26 cellular contexts compared by ENCODE assay signal in the genomic region with DNA sequence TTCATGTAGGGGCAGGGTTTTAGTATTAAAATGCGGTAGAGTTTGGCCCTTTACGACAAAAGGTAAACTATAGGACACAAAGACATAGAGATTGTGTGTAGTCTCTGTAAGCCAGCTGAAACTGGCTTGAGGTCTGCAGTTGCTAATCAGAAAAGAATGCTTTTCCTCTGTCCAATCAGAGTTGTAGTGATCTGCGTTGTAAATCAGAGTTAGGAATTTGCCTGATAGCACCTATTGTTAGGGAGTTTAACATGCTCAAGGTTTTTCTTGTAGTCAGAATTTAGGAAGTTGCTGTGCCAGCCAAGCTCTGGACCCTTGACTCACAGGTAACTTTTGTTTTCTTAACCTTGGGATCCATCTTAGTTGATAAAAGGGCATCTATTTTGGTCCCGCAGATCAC.
DNase-seq lines count a peak whose midpoint lies in the region; ATAC-seq and TF ChIP-seq lines count a peak whose summit lies in the region.
"Had no signal": no experiment of that assay in that cellular context is flagged by ENCODE, and none has a peak within 500 bp of the region (broad histone marks: within the 10 kb centered on the region; RNA-seq: fewer than 3 reads in every experiment).

No MANE protein-coding gene starts in this region.

- H2BK15ac ChIP-seq in IMR-90 (ENCODE audit: low read depth, low read length), result no peak overlapping the region

- no peak for TF ChIP-seq POLR2A in IMR-90 (IDR thresholded peaks at IDR 0.05; ENCODE audit: low read depth, low read length)

- H2AFZ ChIP-seq in IMR-90 (replicated peaks; ENCODE audit: low read length, poor library complexity) (no peak overlapping the region), smooth muscle cell (ENCODE audit: low read depth) (no peak overlapping the region)

- H4K20me1 ChIP-seq in IMR-90 (ENCODE audit: insufficient read depth, low read length) (no peaks in the 10 kb centered on the region), smooth muscle cell (ENCODE audit: low read depth) (no peaks in the 10 kb centered on the region)

- no peaks in the 10 kb centered on the region for H3K79me2 ChIP-seq in smooth muscle cell (ENCODE audit: low read depth)

- 90% methylated on average over 2 of the region's 4 CpGs; no CpG with 5 or more reads in 1 of the 2 experiments for WGBS in IMR-90 (ENCODE audit: extremely low coverage in 2 of 2, insufficient read length in 1 of 2), 2 experiments
- 62% methylated on average over 4 of the region's 4 CpGs for WGBS in smooth muscle cell (ENCODE audit: low lambda C conversion rate)

- no peak overlapping the region for H2BK5ac ChIP-seq in IMR-90 (ENCODE audit: low read depth, low read length, poor library complexity, severe bottlenecking)

- no peak overlapping the region for H2AK9ac ChIP-seq in IMR-90 (replicated peaks; ENCODE audit: low read depth, low read length, poor library complexity)

- no peak overlapping the region for H3K56ac ChIP-seq in IMR-90 (ENCODE audit: extremely low read depth, insufficient read depth, low read length)

- H3K9ac ChIP-seq in IMR-90 (ENCODE audit: low read depth, low read length) (no peak overlapping the region), iPS-15b (ENCODE audit: low read depth, low read length) (no peak overlapping the region), smooth muscle cell (ENCODE audit: low read depth) (no peak overlapping the region)

- no peak overlapping the region for H4K91ac ChIP-seq in IMR-90 (ENCODE audit: insufficient read depth, low read depth, low read length)

- H3K18ac ChIP-seq in IMR-90 (ENCODE audit: low read depth, low read length), result no peak overlapping the region

- H4K5ac ChIP-seq in IMR-90 (ENCODE audit: low read depth, low read length), result no peak overlapping the region

- ATAC-seq in IMR-90 (ENCODE audit: low read depth) (peak; percentile 41; the same call in 1 of the 2 replicates), HG03280 (IDR thresholded peaks at IDR 0.05; ENCODE audit: unreplicated experiment) (no peak)
- ATAC-seq: activated naive CD4-positive, alpha-beta T cell treated with anti-CD3 and anti-CD28 coated beads, Interleukin-2, amount 50 U/mL, for 72 hours; left ventricle myocardium superior; SK-N-SH treated with all-trans-retinoic acid at 6 μM for 48 hours; stimulated activated naive CD8-positive, alpha-beta T cell treated with anti-CD3 and anti-CD28 coated beads, Interleukin-15, amount 100 ng/mL, for 72 hours had no signal

- H3K27ac ChIP-seq in IMR-90 (ENCODE audit: insufficient read depth, low read length) (no peak overlapping the region), smooth muscle cell (ENCODE audit: low read depth) (peak overlapping the region; percentile 48)
- H3K27ac ChIP-seq: dorsolateral prefrontal cortex, sigmoid colon, tibial artery, VCaP had no signal

- H3K79me1 ChIP-seq in IMR-90 (ENCODE audit: low read depth in 1 of 2, low read length in 2 of 2), result no peaks in the 10 kb centered on the region

- intact Hi-C loops in IMR-90 (cut with micrococcal nuclease), result no loop called here

- DNase-seq in IMR-90, result no peak
- DNase-seq in choroid plexus epithelial cell (ENCODE audit: low read depth), result peak; percentile 7
- DNase-seq in smooth muscle cell (lab: John Stamatoyannopoulos, UW; ENCODE audit: unreplicated experiment), result no peak
- DNase-seq in NCI-H187 treated with DMSO at 0.1 percent for 48 hours (lab: John Stamatoyannopoulos, UW), result no peak
- DNase-seq in activated effector memory CD4-positive, alpha-beta T cell treated with anti-CD3 and anti-CD28 coated beads, Interleukin-2, amount 50 U/mL, for 16 hours, result no peak
- DNase-seq in NCI-H2029 (lab: John Stamatoyannopoulos, UW), result no peak
- DNase-seq: activated CD4-positive, alpha-beta T cell treated with anti-CD3 and anti-CD28 coated beads, Interleukin-2, amount 10 ng/mL, durations not matched to agents 7 days and 5 days; aorta; CD4-positive, CD25-positive, alpha-beta regulatory T cell; DMS 273 treated with DMSO at 0.1 percent for 48 hours; dorsolateral prefrontal cortex; foreskin melanocyte; H7; Kasumi-1; left ventricle myocardium superior; NCI-H187; NCI-H774; nephron progenitor cell; sigmoid colon; stimulated activated naive CD8-positive, alpha-beta T cell treated with anti-CD3 and anti-CD28 coated beads, Interleukin-15, amount 100 ng/mL, for 72 hours; tibial artery had no signal

- no peak for TF ChIP-seq CTCF in IMR-90 (conservative IDR thresholded peaks at IDR 0.05; ENCODE audit: low read depth, low read length)
- TF ChIP-seq CTCF in choroid plexus epithelial cell (conservative IDR thresholded peaks at IDR 0.05; ENCODE audit: low read depth, low read length), result no peak
- no peak for TF ChIP-seq CTCF in smooth muscle cell (IDR thresholded peaks at IDR 0.05; ENCODE audit: borderline replicate concordance, insufficient read depth, poor library complexity, severe bottlenecking)

- H3K4ac ChIP-seq in IMR-90 (ENCODE audit: low read depth, low read length), result no peak overlapping the region

- peaks cover 4% of the 10 kb centered on the region; the same call in 1 of the 2 replicates for H3K27me3 ChIP-seq in IMR-90 (ENCODE audit: control insufficient read depth, insufficient read depth, low read length)
- no peaks in the 10 kb centered on the region for H3K27me3 ChIP-seq in iPS-15b (ENCODE audit: control insufficient read depth, insufficient read depth, low read length)
- H3K27me3 ChIP-seq in smooth muscle cell (ENCODE audit: low read depth), result no peaks in the 10 kb centered on the region
- H3K27me3 ChIP-seq: sigmoid colon, tibial artery had no signal

- no peak overlapping the region for H2AK5ac ChIP-seq in IMR-90 (ENCODE audit: low read depth, low read length)

- in situ Hi-C loops in IMR-90 (cut with MboI; ENCODE audit: low sequenced_read_pairs), result no loop called here

- 0 out of 2 replicates have a peak, but pooled peaks cover 1% of the 10 kb centered on the region for H3K4me1 ChIP-seq in IMR-90 (ENCODE audit: control insufficient read depth, insufficient read depth, low read length)
- H3K4me1 ChIP-seq in iPS-15b (ENCODE audit: control insufficient read depth, insufficient read depth, low read length), result peaks cover 32% of the 10 kb centered on the region
- H3K4me1 ChIP-seq in smooth muscle cell (ENCODE audit: low read depth), result no peaks in the 10 kb centered on the region

- H3K36me3 ChIP-seq in IMR-90 (ENCODE audit: control insufficient read depth, insufficient read depth, low read length) (no peaks in the 10 kb centered on the region), iPS-15b (ENCODE audit: control insufficient read depth, insufficient read depth, low read length) (no peaks in the 10 kb centered on the region), smooth muscle cell (ENCODE audit: low read depth) (no peaks in the 10 kb centered on the region)
- H3K36me3 ChIP-seq: sigmoid colon, tibial artery had no signal

- H3F3A ChIP-seq in smooth muscle cell (ENCODE audit: low read depth), result no peaks in the 10 kb centered on the region

- H3K23ac ChIP-seq in IMR-90 (ENCODE audit: low read depth, low read length), result no peak overlapping the region

- BruUV-seq in IMR-90 (replicated peaks; lab: Mats Ljungman, UMichigan), result no TSS peak

- H3K9me3 ChIP-seq in IMR-90 (ENCODE audit: control insufficient read depth, insufficient read depth, low read length), result no peaks in the 10 kb centered on the region
- H3K9me3 ChIP-seq in iPS-15b (ENCODE audit: control insufficient read depth, insufficient read depth, low read length), result no peaks in the 10 kb centered on the region
- no peaks in the 10 kb centered on the region for H3K9me3 ChIP-seq in smooth muscle cell (replicated peaks; ENCODE audit: low read depth)
- H3K9me3 ChIP-seq: sigmoid colon had no signal

- no peak overlapping the region for H3K14ac ChIP-seq in IMR-90 (replicated peaks; ENCODE audit: low read depth, low read length)

- no peaks in the 10 kb centered on the region for H3K9me1 ChIP-seq in IMR-90 (ENCODE audit: insufficient read depth, low read length)

- no peak overlapping the region for H2BK20ac ChIP-seq in IMR-90 (ENCODE audit: low read depth, low read length)

- H4K8ac ChIP-seq in IMR-90 (ENCODE audit: low read depth in 2 of 2, low read length in 2 of 2), result no peak overlapping the region

- H3K4me2 ChIP-seq in IMR-90 (ENCODE audit: low read depth, low read length), result no peak overlapping the region
- no peak overlapping the region for H3K4me2 ChIP-seq in smooth muscle cell

- CTCF ChIA-PET in IMR-90 (lab: Yijun Ruan, JAX), result no interaction called here

- POLR2A ChIA-PET in IMR-90 (lab: Charles Lee; ENCODE audit: unreplicated experiment), result no interaction called here

- no peak for TF ChIP-seq RAD21 in IMR-90 (IDR thresholded peaks at IDR 0.05; ENCODE audit: low read length)

- dilution Hi-C loops in IMR-90 (cut with HindIII; ENCODE audit: low sequenced_read_pairs, unreplicated experiment), result no loop called here

- no peak overlapping the region for H2BK120ac ChIP-seq in IMR-90 (ENCODE audit: low read depth, low read length)

- H3K4me3 ChIP-seq in IMR-90 (ENCODE audit: insufficient read depth, low read depth, low read length) (no peak overlapping the region), choroid plexus epithelial cell (ENCODE audit: low read depth, low read length) (no peak overlapping the region), iPS-15b (ENCODE audit: low read depth, low read length) (peak overlapping the region; percentile 16), smooth muscle cell (no peak overlapping the region)
- H3K4me3 ChIP-seq: dorsolateral prefrontal cortex, sigmoid colon, tibial artery had no signal

TF ChIP-seq in IMR-90, 13 proteins besides CTCF, POLR2A, EP300 and RAD21:
- no peak for TF ChIP-seq MXI1 (IDR thresholded peaks at IDR 0.05; ENCODE audit: borderline replicate concordance, low read depth, low read length)
- no peak for TF ChIP-seq RCOR1 (IDR thresholded peaks at IDR 0.05; ENCODE audit: insufficient replicate concordance, low read length)
- no peak for TF ChIP-seq BHLHE40 (IDR thresholded peaks at IDR 0.05; ENCODE audit: low read depth, low read length)
TF ChIP-seq in IMR-90: peak in this region for 0.
